ENCODE assay signal across 26 cellular contexts in genomic region chr10:125141860-125142484, GRCh38. TPM values are rescaled to one million over a fixed set of nuclear protein-coding genes. Genes with fewer than 3 reads are reported as not detected.
DNase-seq lines count a peak whose midpoint lies in the region; ATAC-seq and TF ChIP-seq lines count a peak whose summit lies in the region.
"Had no signal": no experiment of that assay in that cellular context is flagged by ENCODE, and none has a peak within 500 bp of the region (broad histone marks: within the 10 kb centered on the region; RNA-seq: fewer than 3 reads in every experiment).

No MANE protein-coding gene starts in this region.

- peaks cover 0 to 5% (median 0%) of the 10 kb centered on the region in 9 donors for H3K36me3 ChIP-seq in heart left ventricle
- H3K36me3 ChIP-seq: brain microvascular endothelial cell had no signal

- CTCF ChIA-PET in WTC11 (lab: Charles Lee) = no interaction called here

- peaks cover 88% of the 10 kb centered on the region for H3K4me1 Mint-ChIP-seq in WTC11
- peaks cover 16% of the 10 kb centered on the region for H3K4me1 Mint-ChIP-seq in stimulated activated memory B cell treated with anti-CD40 and anti-IgM and Interleukin-4, amounts not matched to agents 10 μg/mL and 1 μg/mL and 100 μg/mL, for 72 hours
- H3K4me1 Mint-ChIP-seq in activated T-cell treated with anti-CD3 and anti-CD28 coated beads, Interleukin-2, amount 50 U/mL, for 4 hours (ENCODE audit: low read depth) = peaks cover 2% of the 10 kb centered on the region

- POLR2A ChIA-PET in WTC11 (lab: Charles Lee) = interaction anchor here (0.8 kb wide), 1 partner anchor 19 kb away, joined by 8 read pairs; no protein-coding TSS in a partner anchor

- intact Hi-C loops in right cardiac atrium (cut with DNase I) = loop anchor here in 1 of 4 donors (10.0 kb wide), 1 partner anchor 57 kb away; no protein-coding TSS in a partner anchor
- intact Hi-C loops in heart left ventricle (cut with DNase I) = loop anchor here in 2 of 10 donors (5.0 to 10.0 kb wide), 2 partner anchors 80 to 227 kb away; no protein-coding TSS in a partner anchor

- H3K4me3 Mint-ChIP-seq in WTC11 = no peak overlapping the region
- H3K4me3 Mint-ChIP-seq in stimulated activated memory B cell treated with anti-CD40 and anti-IgM and Interleukin-4, amounts not matched to agents 10 μg/mL and 1 μg/mL and 100 μg/mL, for 72 hours = no peak overlapping the region
- no peak overlapping the region for H3K4me3 Mint-ChIP-seq in activated T-cell treated with anti-CD3 and anti-CD28 coated beads, Interleukin-2, amount 50 U/mL, for 4 hours
- H3K4me3 Mint-ChIP-seq: activated T-helper 1 cell treated with anti-CD3 and anti-CD28 coated beads, Interleukin-12 subunit alpha, Interleukin-12 subunit beta, Interleukin-2, Interleukin-4 antibody, amounts not matched to agents 30 ng/mL and 10 ng/mL and 1 ng/mL, durations not matched to agents 14 hours and 24 hours and 36 hours; B cell had no signal

- H3K9me3 Mint-ChIP-seq in WTC11 = no peaks in the 10 kb centered on the region
- H3K9me3 Mint-ChIP-seq in stimulated activated memory B cell treated with anti-CD40 and anti-IgM and Interleukin-4, amounts not matched to agents 10 μg/mL and 1 μg/mL and 100 μg/mL, for 72 hours = no peaks in the 10 kb centered on the region
- H3K9me3 Mint-ChIP-seq in activated T-cell treated with anti-CD3 and anti-CD28 coated beads, Interleukin-2, amount 50 U/mL, for 4 hours = no peaks in the 10 kb centered on the region
- H3K9me3 Mint-ChIP-seq: activated T-helper 1 cell treated with anti-CD3 and anti-CD28 coated beads, Interleukin-12 subunit alpha, Interleukin-12 subunit beta, Interleukin-2, Interleukin-4 antibody, amounts not matched to agents 30 ng/mL and 10 ng/mL and 1 ng/mL, durations not matched to agents 14 hours and 24 hours and 36 hours had no signal

- H3K9me3 ChIP-seq in right cardiac atrium (ENCODE audit: control insufficient read depth, low read length) (no peaks in the 10 kb centered on the region), heart left ventricle (no peaks in the 10 kb centered on the region)
- H3K9me3 ChIP-seq: upper lobe of left lung had no signal

- H3K27ac Mint-ChIP-seq in WTC11 = peak overlapping the region; percentile 91
- H3K27ac Mint-ChIP-seq in stimulated activated memory B cell treated with anti-CD40 and anti-IgM and Interleukin-4, amounts not matched to agents 10 μg/mL and 1 μg/mL and 100 μg/mL, for 72 hours = no peak overlapping the region
- H3K27ac Mint-ChIP-seq: activated T-helper 1 cell treated with anti-CD3 and anti-CD28 coated beads, Interleukin-12 subunit alpha, Interleukin-12 subunit beta, Interleukin-2, Interleukin-4 antibody, amounts not matched to agents 30 ng/mL and 10 ng/mL and 1 ng/mL, durations not matched to agents 14 hours and 24 hours and 36 hours; B cell had no signal

- peaks cover 24% of the 10 kb centered on the region for H3K4me1 ChIP-seq in right cardiac atrium (ENCODE audit: control insufficient read depth, insufficient read depth, low read length)
- peaks cover 5 to 89% (median 62%) of the 10 kb centered on the region in 12 donors for H3K4me1 ChIP-seq in heart left ventricle

- TF ChIP-seq CTCF in heart left ventricle (IDR thresholded peaks at IDR 0.05) (no peak), WTC11 (IDR thresholded peaks at IDR 0.05) (no peak)

- WGBS in right cardiac atrium = 89% methylated on average over 12 of the region's 12 CpGs
- WGBS in heart left ventricle, 4 donors = 80 to 92% (median 86%) methylated on average over 8 to 12 of the region's 12 CpGs

- H3K36me3 Mint-ChIP-seq in WTC11 = peaks cover 26% of the 10 kb centered on the region
- H3K36me3 Mint-ChIP-seq in stimulated activated memory B cell treated with anti-CD40 and anti-IgM and Interleukin-4, amounts not matched to agents 10 μg/mL and 1 μg/mL and 100 μg/mL, for 72 hours = no peaks in the 10 kb centered on the region
- no peaks in the 10 kb centered on the region for H3K36me3 Mint-ChIP-seq in activated T-cell treated with anti-CD3 and anti-CD28 coated beads, Interleukin-2, amount 50 U/mL, for 4 hours (ENCODE audit: insufficient read depth)

- H3K27me3 Mint-ChIP-seq in WTC11 (ENCODE audit: low read depth) = no peaks in the 10 kb centered on the region
- H3K27me3 Mint-ChIP-seq in stimulated activated memory B cell treated with anti-CD40 and anti-IgM and Interleukin-4, amounts not matched to agents 10 μg/mL and 1 μg/mL and 100 μg/mL, for 72 hours = peaks cover 88% of the 10 kb centered on the region
- peaks cover 17% of the 10 kb centered on the region for H3K27me3 Mint-ChIP-seq in activated T-cell treated with anti-CD3 and anti-CD28 coated beads, Interleukin-2, amount 50 U/mL, for 4 hours (ENCODE audit: low read depth)

- no peak for TF ChIP-seq POLR2A in heart left ventricle (IDR thresholded peaks at IDR 0.05)

- H3K4me3 ChIP-seq in right cardiac atrium (ENCODE audit: low read length) (no peak overlapping the region), heart left ventricle (no peak overlapping the region)
- H3K4me3 ChIP-seq: upper lobe of left lung had no signal

- ATAC-seq in right cardiac atrium (no peak), heart left ventricle (no peak), WTC11 (no peak), GM18873 (IDR thresholded peaks at IDR 0.05; ENCODE audit: low FRiP score, unreplicated experiment) (no peak)
- ATAC-seq in stimulated activated memory B cell treated with anti-CD40 and anti-IgM and Interleukin-4, amounts not matched to agents 10 μg/mL and 1 μg/mL and 100 μg/mL, for 72 hours = peak; percentile 25
- ATAC-seq in activated T-cell treated with anti-CD3 and anti-CD28 coated beads, Interleukin-2, amount 50 U/mL, for 4 hours = no peak
- ATAC-seq: activated CD4-positive, CD25-positive, alpha-beta regulatory T cell treated with anti-CD3 and anti-CD28 coated beads, Interleukin-2, amount 50 U/mL, for 24 hours had no signal

- peak in 2 of 3 donors; percentile 33 to 55 for DNase-seq in right cardiac atrium
- no peak for DNase-seq in heart left ventricle
- DNase-seq in WTC11 (ENCODE audit: low spot score) = no peak
- DNase-seq in myocyte (ENCODE audit: low read depth) = peak; percentile 87
- no peak for DNase-seq in substantia nigra (lab: John Stamatoyannopoulos, UW)
- DNase-seq in activated T-cell treated with anti-CD3 and anti-CD28 coated beads, Interleukin-2, amount 50 U/mL, for 4 hours = no peak
- DNase-seq: activated CD4-positive, alpha-beta T cell treated with anti-CD3 and anti-CD28 coated beads, Interleukin-2, amount 50 U/mL, for 48 hours; activated naive CD4-positive, alpha-beta T cell treated with anti-CD3 and anti-CD28 coated beads, Interleukin-2, amount 50 U/mL, for 16 hours; amniotic stem cell; brain microvascular endothelial cell; Calu3; effector CD4-positive, alpha-beta T cell; H7; KBM-7; mammary epithelial cell; NCI-H1105; NCI-H1930; NCI-H526; T-helper 1 cell; upper lobe of left lung had no signal

- H3K27me3 ChIP-seq in right cardiac atrium (ENCODE audit: control insufficient read depth, insufficient read depth) (no peaks in the 10 kb centered on the region), heart left ventricle (no peaks in the 10 kb centered on the region)
- H3K27me3 ChIP-seq: brain microvascular endothelial cell, upper lobe of left lung had no signal

- no peak overlapping the region for H3K27ac ChIP-seq in right cardiac atrium (ENCODE audit: low read length)
- H3K27ac ChIP-seq in heart left ventricle = no peak overlapping the region
- H3K27ac ChIP-seq in substantia nigra (ENCODE audit: low read depth, low read length, poor library complexity, severe bottlenecking) = no peak overlapping the region
- H3K27ac ChIP-seq: brain microvascular endothelial cell, epithelial cell of prostate had no signal

TF ChIP-seq in WTC11, 78 proteins besides CTCF, POLR2A, EP300 and RAD21 (continues in another document):
- no peak for TF ChIP-seq RORB (CRISPR knock-in tag; IDR thresholded peaks at IDR 0.05)
- TF ChIP-seq EMX1 (CRISPR knock-in tag; IDR thresholded peaks at IDR 0.05) = no peak
- no peak for TF ChIP-seq E2F1 (CRISPR knock-in tag; IDR thresholded peaks at IDR 0.05)
- no peak for TF ChIP-seq ZNF263 (CRISPR knock-in tag; IDR thresholded peaks at IDR 0.05; ENCODE audit: low read depth)
- no peak for TF ChIP-seq USF1 (CRISPR knock-in tag; IDR thresholded peaks at IDR 0.05)
- no peak for TF ChIP-seq ETV6 (CRISPR knock-in tag; IDR thresholded peaks at IDR 0.05)
- no peak for TF ChIP-seq NFYB (CRISPR knock-in tag; conservative IDR thresholded peaks at IDR 0.05; ENCODE audit: low read depth)
- no peak for TF ChIP-seq IRF2 (CRISPR knock-in tag; IDR thresholded peaks at IDR 0.05; ENCODE audit: borderline replicate concordance, low read depth)

RNA-seq across cellular contexts. Expression of gene CTBP2, which starts 18.4 kb away (rescaled TPM):
- 10 to 100 TPM; 36.6 to 38.7 (median 38.0) TPM for total RNA-seq in right cardiac atrium
- 16.6 TPM for polyA plus RNA-seq in right cardiac atrium
- total RNA-seq in heart left ventricle = 10 to 100 TPM; 23.9 to 45.5 (median 30.0) TPM
- polyA plus RNA-seq in heart left ventricle = 10 to 100 TPM; 10.1 to 29.1 TPM
- total RNA-seq in WTC11 (2021) = 175 to 191 TPM (median 181 TPM) in 3 replicates
- 27.1 and 27.7 TPM in 2 replicates for total RNA-seq in myocyte
- 36.3 TPM for polyA plus RNA-seq in myocyte (2012)
- total RNA-seq in activated T-cell treated with anti-CD3 and anti-CD28 coated beads, Interleukin-2, amount 50 U/mL, for 4 hours = 1 to 10 TPM; 1.0 to 1.4 (median 1.3) TPM

Comparison
In these comparisons a context has a peak if more than half of its experiments do, and no peak if none do; other contexts are left out.
1. DNase-seq: peak in right cardiac atrium (2 of 3) and myocyte (single experiment); none in heart left ventricle (0 of 5), WTC11 (single experiment), substantia nigra (0 of 49) and activated T-cell treated with anti-CD3 and anti-CD28 coated beads, Interleukin-2, amount 50 U/mL, for 4 hours (single experiment).
2. RNA of gene CTBP2, which starts 18.4 kb away (total RNA-seq): 175 to 191 TPM in WTC11, 36.6 to 38.7 TPM in right cardiac atrium, 23.9 to 45.5 TPM in heart left ventricle and 27.1 to 27.7 TPM in myocyte; 1.0 to 1.4 TPM in activated T-cell treated with anti-CD3 and anti-CD28 coated beads, Interleukin-2, amount 50 U/mL, for 4 hours; every median in the first group is over 10 times any median in the second.